Comparison of ENCODE assay signal across 18 cellular contexts in the genomic region with DNA sequence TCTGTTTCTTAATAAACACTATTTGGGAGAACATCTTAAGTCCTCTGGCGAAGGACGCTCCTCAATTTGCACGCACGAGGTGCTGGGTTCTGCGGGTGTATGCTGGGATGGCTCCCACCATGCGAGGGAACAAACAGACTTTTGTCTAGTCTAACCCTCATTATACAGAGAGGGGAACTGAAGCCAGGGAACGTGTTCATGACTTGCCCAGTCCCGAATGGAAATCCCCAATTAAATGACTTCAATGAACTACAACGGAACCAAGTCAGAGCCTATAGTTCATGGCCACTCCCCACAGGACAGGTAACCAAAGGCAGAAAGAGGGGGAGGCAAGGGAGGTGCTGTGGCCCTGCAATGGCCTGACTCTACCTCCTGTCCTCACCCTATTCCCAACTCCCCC.
"Had no signal": no experiment of that assay in that cellular context is flagged by ENCODE, and none has a peak within 500 bp of the region (broad histone marks: within the 10 kb centered on the region; RNA-seq: fewer than 3 reads in every experiment).

No MANE protein-coding gene starts in this region.

- H3K9me3 ChIP-seq: heart right ventricle, mucosa of descending colon, sigmoid colon, spleen, testis had no signal

- H3K36me3 Mint-ChIP-seq: activated naive CD4-positive, alpha-beta T cell treated with anti-CD3 and anti-CD28 coated beads, Interleukin-2, amount 50 U/mL, for 72 hours had no signal

- H3K4me3 ChIP-seq: coronary artery, heart right ventricle, lung, mucosa of descending colon, sigmoid colon, spleen, testis had no signal

- H3K4me1 ChIP-seq: testis had no signal

- DNase-seq: activated CD4-positive, alpha-beta memory T cell treated with anti-CD3 and anti-CD28 coated beads, Interleukin-2, amount 10 ng/mL, durations not matched to agents 7 days and 5 days; activated CD4-positive, alpha-beta T cell treated with anti-CD3 and anti-CD28 coated beads for 36 hours; activated gamma-delta T cell; activated T-cell treated with anti-CD3 and anti-CD28 coated beads, Interleukin-2, amount 50 U/mL, for 48 hours; central memory CD4-positive, alpha-beta T cell; effector CD4-positive, alpha-beta T cell; heart right ventricle; left colon; mucosa of descending colon; naive thymus-derived CD4-positive, alpha-beta T cell; sigmoid colon; spleen; testis; WERI-Rb-1 had no signal

- ATAC-seq: activated CD4-positive, alpha-beta T cell treated with anti-CD3 and anti-CD28 coated beads for 36 hours; activated naive CD4-positive, alpha-beta T cell treated with anti-CD3 and anti-CD28 coated beads, Interleukin-2, amount 50 U/mL, for 72 hours; heart right ventricle; left colon; mucosa of descending colon; naive thymus-derived CD4-positive, alpha-beta T cell had no signal

- H3K27ac ChIP-seq: coronary artery, heart right ventricle, spleen, testis, WERI-Rb-1 had no signal

- H3K4me3 Mint-ChIP-seq: activated CD4-positive, alpha-beta memory T cell treated with anti-CD3 and anti-CD28 coated beads, Interleukin-2, amount 10 ng/mL, durations not matched to agents 7 days and 5 days; activated CD4-positive, alpha-beta T cell treated with anti-CD3 and anti-CD28 coated beads for 36 hours; naive thymus-derived CD4-positive, alpha-beta T cell; stimulated activated naive CD8-positive, alpha-beta T cell treated with anti-CD3 and anti-CD28 coated beads, Interleukin-15, Interleukin-2, amounts not matched to agents 100 ng/mL and 50 ng/mL, for 24 hours had no signal

- H3K27ac Mint-ChIP-seq: activated CD4-positive, alpha-beta memory T cell treated with anti-CD3 and anti-CD28 coated beads, Interleukin-2, amount 10 ng/mL, durations not matched to agents 7 days and 5 days; activated CD4-positive, alpha-beta T cell treated with anti-CD3 and anti-CD28 coated beads for 36 hours; activated naive CD4-positive, alpha-beta T cell treated with anti-CD3 and anti-CD28 coated beads, Interleukin-2, amount 50 U/mL, for 72 hours; naive thymus-derived CD4-positive, alpha-beta T cell; stimulated activated naive CD8-positive, alpha-beta T cell treated with anti-CD3 and anti-CD28 coated beads, Interleukin-15, Interleukin-2, amounts not matched to agents 100 ng/mL and 50 ng/mL, for 24 hours had no signal

- H3K4me1 Mint-ChIP-seq: activated CD4-positive, alpha-beta memory T cell treated with anti-CD3 and anti-CD28 coated beads, Interleukin-2, amount 10 ng/mL, durations not matched to agents 7 days and 5 days had no signal

- H3K9me3 Mint-ChIP-seq: activated CD4-positive, alpha-beta memory T cell treated with anti-CD3 and anti-CD28 coated beads, Interleukin-2, amount 10 ng/mL, durations not matched to agents 7 days and 5 days; activated naive CD4-positive, alpha-beta T cell treated with anti-CD3 and anti-CD28 coated beads, Interleukin-2, amount 50 U/mL, for 72 hours; naive thymus-derived CD4-positive, alpha-beta T cell; stimulated activated naive CD8-positive, alpha-beta T cell treated with anti-CD3 and anti-CD28 coated beads, Interleukin-15, Interleukin-2, amounts not matched to agents 100 ng/mL and 50 ng/mL, for 24 hours had no signal

- H3K27me3 ChIP-seq: heart right ventricle, sigmoid colon, spleen, testis had no signal
